In the genomic region with DNA sequence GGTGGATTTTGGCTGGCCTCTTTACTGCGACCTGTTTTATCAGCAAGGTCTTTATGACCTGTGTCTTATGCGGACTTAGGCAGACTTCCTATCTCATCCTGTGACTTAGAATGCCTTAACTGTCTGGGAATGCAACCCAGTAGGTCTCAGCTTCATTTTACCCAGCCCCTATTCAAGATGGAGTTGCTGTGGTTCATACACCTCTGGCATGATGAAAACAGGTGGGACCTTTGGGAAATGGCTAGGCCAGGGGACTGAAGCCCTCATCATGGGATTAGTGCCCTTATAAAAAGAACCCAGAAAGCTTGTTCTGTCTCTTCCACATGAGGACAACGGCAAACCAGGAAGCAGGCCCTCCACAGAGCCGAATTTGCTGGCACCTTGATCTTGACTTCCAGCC, we compare ENCODE assay signal across 11 cellular contexts.
"Had no signal": no experiment of that assay in that cellular context is flagged by ENCODE, and none has a peak within 500 bp of the region (broad histone marks: within the 10 kb centered on the region; RNA-seq: fewer than 3 reads in every experiment).

No MANE protein-coding gene starts in this region.

- H2AFZ ChIP-seq: GM23248 had no signal

- H3K9ac ChIP-seq: GM23248 had no signal

- DNase-seq: GM23248, GOT3, H7, H9, HCEC 1CT, HFFc6 had no signal

- ATAC-seq: GM23338, HCT116 had no signal

- H3K4me2 ChIP-seq: GM23338 had no signal

- FAIRE-seq: H1, H54 had no signal

- H3K4me1 ChIP-seq: HAP-1 had no signal

- H3K4me3 Mint-ChIP-seq: GM23338, H9, HFFc6 had no signal

- H3K4me3 ChIP-seq: GM23248, GM23338, HAP-1 had no signal

- H3K36me3 ChIP-seq: HAP-1 had no signal

- H3K27ac Mint-ChIP-seq: GM23338, H9, HFFc6 had no signal

- H3K9me3 ChIP-seq: HAP-1 had no signal

- H3K27ac ChIP-seq: GM23248 had no signal
